Comparison of ENCODE assay signal across 13 cellular contexts in the genomic region with DNA sequence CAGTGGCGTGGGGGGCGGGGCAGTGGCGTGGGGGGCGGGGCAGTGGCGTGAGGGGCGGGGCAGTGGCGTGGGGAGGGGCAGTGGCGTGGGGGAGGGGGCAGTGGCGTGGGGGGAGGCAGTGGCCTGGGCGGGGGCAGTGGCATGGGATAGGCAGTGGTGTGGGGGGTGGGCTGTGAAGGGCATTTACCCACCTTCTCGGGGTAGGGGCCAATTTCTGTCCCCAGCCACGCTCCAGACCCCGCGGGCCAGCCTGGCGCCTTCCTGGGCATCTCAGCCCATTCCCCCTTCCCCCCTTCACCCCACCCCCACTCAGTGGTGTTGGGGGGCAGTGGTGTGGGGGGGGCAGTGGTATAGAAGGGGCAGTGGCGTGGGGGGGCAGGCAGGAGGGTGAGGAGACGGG.
"Had no signal": no experiment of that assay in that cellular context is flagged by ENCODE, and none has a peak within 500 bp of the region (broad histone marks: within the 10 kb centered on the region; RNA-seq: fewer than 3 reads in every experiment).

No MANE protein-coding gene starts in this region.

- H3K27ac ChIP-seq: neutrophil had no signal

- ATAC-seq: activated T-helper 17 cell treated with anti-CD3 and anti-CD28 coated beads, Interleukin-2, amount 50 U/mL, for 72 hours; naive thymus-derived CD4-positive, alpha-beta T cell had no signal

- H3K4me3 ChIP-seq: lung had no signal

- H3K27ac Mint-ChIP-seq: activated CD4-positive, alpha-beta T cell treated with anti-CD3 and anti-CD28 coated beads, Interleukin-2, amount 10 ng/mL, durations not matched to agents 24 days and 14 days; activated naive CD4-positive, alpha-beta T cell treated with anti-CD3 and anti-CD28 coated beads, Interleukin-2, amount 10 ng/mL, durations not matched to agents 7 days and 5 days; activated T-helper 17 cell treated with anti-CD3 and anti-CD28 coated beads, Interleukin-2, amount 50 U/mL, for 72 hours had no signal

- H3K27me3 ChIP-seq: neutrophil had no signal

- H3K36me3 Mint-ChIP-seq: activated naive CD4-positive, alpha-beta T cell treated with anti-CD3 and anti-CD28 coated beads, Interleukin-2, amount 10 ng/mL, durations not matched to agents 7 days and 5 days had no signal

- H3K9me3 ChIP-seq: neutrophil had no signal

- H3K27me3 Mint-ChIP-seq: activated CD4-positive, alpha-beta T cell treated with anti-CD3 and anti-CD28 coated beads, Interleukin-2, amount 10 ng/mL, durations not matched to agents 24 days and 14 days; activated naive CD4-positive, alpha-beta T cell treated with anti-CD3 and anti-CD28 coated beads, Interleukin-2, amount 10 ng/mL, durations not matched to agents 7 days and 5 days; activated T-helper 17 cell treated with anti-CD3 and anti-CD28 coated beads, Interleukin-2, amount 50 U/mL, for 72 hours; naive thymus-derived CD4-positive, alpha-beta T cell had no signal

- H3K4me3 Mint-ChIP-seq: activated CD4-positive, alpha-beta T cell treated with anti-CD3 and anti-CD28 coated beads, Interleukin-2, amount 10 ng/mL, durations not matched to agents 24 days and 14 days; activated naive CD4-positive, alpha-beta T cell treated with anti-CD3 and anti-CD28 coated beads, Interleukin-2, amount 10 ng/mL, durations not matched to agents 7 days and 5 days; activated T-helper 17 cell treated with anti-CD3 and anti-CD28 coated beads, Interleukin-2, amount 50 U/mL, for 72 hours had no signal

- H3K36me3 ChIP-seq: neutrophil, WERI-Rb-1 had no signal

- DNase-seq: activated CD4-positive, alpha-beta T cell treated with anti-CD3 and anti-CD28 coated beads, Interleukin-2, amount 10 ng/mL, durations not matched to agents 24 days and 14 days; activated naive CD4-positive, alpha-beta T cell treated with anti-CD3 and anti-CD28 coated beads, Interleukin-2, amount 10 ng/mL, durations not matched to agents 7 days and 5 days; activated T-cell treated with anti-CD3 and anti-CD28 coated beads for 4 hours; cortex of kidney; erythroblast; small intestine; T-helper 1 cell; trophoblast cell; WERI-Rb-1 had no signal

- H3K9me3 Mint-ChIP-seq: activated CD4-positive, alpha-beta T cell treated with anti-CD3 and anti-CD28 coated beads, Interleukin-2, amount 10 ng/mL, durations not matched to agents 24 days and 14 days had no signal
